19 cellular contexts compared by ENCODE assay signal in the genomic region with DNA sequence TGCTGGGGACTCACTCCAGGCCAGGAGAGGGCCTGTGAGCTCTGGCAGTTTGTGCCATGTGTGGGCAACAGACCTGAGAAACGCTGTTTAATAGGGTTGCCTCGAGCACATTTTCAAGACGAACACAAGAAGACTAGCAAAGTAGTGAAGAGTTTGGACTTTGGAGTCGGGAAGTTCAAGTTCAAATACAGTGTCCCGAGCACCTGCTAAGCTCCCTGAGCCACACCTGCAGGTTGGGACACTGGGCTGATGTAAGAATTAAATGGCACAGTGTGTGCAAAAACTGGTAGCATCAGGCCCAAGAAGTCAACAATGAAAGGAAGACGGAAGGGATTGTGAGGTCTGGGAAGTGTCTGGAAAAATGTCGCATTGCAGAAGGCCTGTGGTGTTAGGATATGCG.
"Had no signal": no experiment of that assay in that cellular context is flagged by ENCODE, and none has a peak within 500 bp of the region (broad histone marks: within the 10 kb centered on the region; RNA-seq: fewer than 3 reads in every experiment).

No MANE protein-coding gene starts in this region.

- DNase-seq: IMR-90, Karpas-422, KG1, MG63, NCI-H1092, NCI-H1417 treated with DMSO at 0.1 percent for 48 hours, NCI-H1694 treated with DMSO at 0.1 percent for 48 hours, NCI-H1930, NCI-H2107, NCI-H226, NCI-H446, NCI-H510A, NCI-H69, NCI-H774, SHP77, SK-N-SH, SW 1271 had no signal

- H3K4me3 ChIP-seq: MG63 had no signal

- H3K27me3 ChIP-seq: MG63 had no signal

- H3K9me3 ChIP-seq: MG63, SK-N-SH had no signal

- H3K9ac ChIP-seq: SK-N-SH had no signal

- H3K27ac ChIP-seq: RWPE1 had no signal

- H3K36me3 ChIP-seq: MG63 had no signal

- ATAC-seq: HepG2 had no signal

- FAIRE-seq: HepG2 had no signal

- H3K4me2 ChIP-seq: SK-N-SH had no signal
